ENCODE assay signal across 8 cellular contexts in genomic region chr1:70205076-70205436, GRCh38. TPM values are rescaled to one million over a fixed set of nuclear protein-coding genes. Genes with fewer than 3 reads are reported as not detected.
A peak's percentile ranks its signal among the peaks of the same experiment; 100 is the strongest.
DNase-seq lines count a peak whose midpoint lies in the region; ATAC-seq and TF ChIP-seq lines count a peak whose summit lies in the region.

No MANE protein-coding gene starts in this region.

- intact Hi-C loops in activated CD4-positive, alpha-beta T cell treated with anti-CD3 and anti-CD28 coated beads, Interleukin-2, amount 10 ng/mL, durations not matched to agents 24 days and 14 days (cut with micrococcal nuclease), result loop anchor here (1.0 kb wide), 5 partner anchors 9 to 876 kb away; partner anchors contain the start of genes ANKRD13C, CTH, SRSF11 and ZRANB2

- peak overlapping the region; percentile 95 for H3K4me3 Mint-ChIP-seq in activated CD4-positive, alpha-beta T cell treated with anti-CD3 and anti-CD28 coated beads, Interleukin-2, amount 10 ng/mL, durations not matched to agents 24 days and 14 days
- peak overlapping the region; percentile 96 to 99 (median 97) for H3K4me3 Mint-ChIP-seq in immature natural killer cell

- H3K27ac ChIP-seq in thoracic aorta, result peak overlapping the region; percentile 92 to 96

- no peaks in the 10 kb centered on the region for H3K9me3 Mint-ChIP-seq in activated CD4-positive, alpha-beta T cell treated with anti-CD3 and anti-CD28 coated beads, Interleukin-2, amount 10 ng/mL, durations not matched to agents 24 days and 14 days
- no peaks in the 10 kb centered on the region for H3K9me3 Mint-ChIP-seq in activated naive CD4-positive, alpha-beta T cell treated with anti-CD3 and anti-CD28 coated beads, Interleukin-2, amount 50 U/mL, for 72 hours
- H3K9me3 Mint-ChIP-seq in immature natural killer cell, result no peaks in the 10 kb centered on the region

- peak overlapping the region; percentile 99 for H3K27ac Mint-ChIP-seq in activated CD4-positive, alpha-beta T cell treated with anti-CD3 and anti-CD28 coated beads, Interleukin-2, amount 10 ng/mL, durations not matched to agents 24 days and 14 days
- H3K27ac Mint-ChIP-seq in activated naive CD4-positive, alpha-beta T cell treated with anti-CD3 and anti-CD28 coated beads, Interleukin-2, amount 50 U/mL, for 72 hours, result peak overlapping the region; percentile 97 to 100
- peak overlapping the region; percentile 97 to 100 (median 100) for H3K27ac Mint-ChIP-seq in immature natural killer cell

- H3K27me3 Mint-ChIP-seq in activated CD4-positive, alpha-beta T cell treated with anti-CD3 and anti-CD28 coated beads, Interleukin-2, amount 10 ng/mL, durations not matched to agents 24 days and 14 days, result no peaks in the 10 kb centered on the region
- peaks cover 3 to 13% (median 10%) of the 10 kb centered on the region in 3 donors for H3K27me3 Mint-ChIP-seq in immature natural killer cell (ENCODE audit: low read depth in 3 of 3)

- peak overlapping the region; percentile 79 for H3K4me3 ChIP-seq in thoracic aorta

- ATAC-seq in HG03095 (IDR thresholded peaks at IDR 0.05; ENCODE audit: unreplicated experiment) (peak; percentile 30), thoracic aorta (ENCODE audit: insufficient number of reproducible peaks, low FRiP score, low read depth) (no peak)
- peak; percentile 9 to 51 for ATAC-seq in activated naive CD4-positive, alpha-beta T cell treated with anti-CD3 and anti-CD28 coated beads, Interleukin-2, amount 50 U/mL, for 72 hours

- peaks cover 30 to 50% of the 10 kb centered on the region in 2 donors for H3K4me1 ChIP-seq in thoracic aorta (ENCODE audit: control insufficient read depth in 1 of 2, low read depth in 2 of 2)

- no peaks in the 10 kb centered on the region for H3K36me3 ChIP-seq in thoracic aorta

- no peaks in the 10 kb centered on the region for H3K9me3 ChIP-seq in thoracic aorta

- H3K4me1 Mint-ChIP-seq in activated CD4-positive, alpha-beta T cell treated with anti-CD3 and anti-CD28 coated beads, Interleukin-2, amount 10 ng/mL, durations not matched to agents 24 days and 14 days, result peaks cover 46% of the 10 kb centered on the region
- H3K4me1 Mint-ChIP-seq in immature natural killer cell, result peaks cover 66 to 90% of the 10 kb centered on the region in 2 donors

- DNase-seq in activated CD4-positive, alpha-beta T cell treated with anti-CD3 and anti-CD28 coated beads, Interleukin-2, amount 10 ng/mL, durations not matched to agents 24 days and 14 days, result no peak
- no peak for DNase-seq in activated CD4-positive, alpha-beta T cell treated with anti-CD3 and anti-CD28 coated beads for 48 hours
- DNase-seq in activated naive CD4-positive, alpha-beta T cell treated with anti-CD3 and anti-CD28 coated beads, Interleukin-2, amount 50 U/mL, for 72 hours (ENCODE audit: low spot score in 2 of 2), result no peak
- DNase-seq in immature natural killer cell, result no peak
- no peak for DNase-seq in thoracic aorta (ENCODE audit: low spot score)
- no peak for DNase-seq in SKM-1 (lab: John Stamatoyannopoulos, UW; ENCODE audit: unreplicated experiment)
- no peak for DNase-seq in NCI-H2227 (lab: John Stamatoyannopoulos, UW; ENCODE audit: unreplicated experiment)

- no peaks in the 10 kb centered on the region for H3K27me3 ChIP-seq in thoracic aorta (replicated peaks; ENCODE audit: insufficient read depth)

- H3K36me3 Mint-ChIP-seq in activated CD4-positive, alpha-beta T cell treated with anti-CD3 and anti-CD28 coated beads, Interleukin-2, amount 10 ng/mL, durations not matched to agents 24 days and 14 days (ENCODE audit: low read depth), result peaks cover 18% of the 10 kb centered on the region
- H3K36me3 Mint-ChIP-seq in activated naive CD4-positive, alpha-beta T cell treated with anti-CD3 and anti-CD28 coated beads, Interleukin-2, amount 50 U/mL, for 72 hours, result peaks cover 13 to 14% of the 10 kb centered on the region in 2 donors
- H3K36me3 Mint-ChIP-seq in immature natural killer cell, result peaks cover 0 to 4% (median 2%) of the 10 kb centered on the region in 3 donors

- TF ChIP-seq CTCF in thoracic aorta (IDR thresholded peaks at IDR 0.05), result no peak

RNA-seq across cellular contexts. Expression of gene LRRC40, which starts 0.3 kb away (rescaled TPM):
- 23.3 and 25.3 TPM in 2 replicates for total RNA-seq in activated CD4-positive, alpha-beta T cell treated with anti-CD3 and anti-CD28 coated beads, Interleukin-2, amount 10 ng/mL, durations not matched to agents 24 days and 14 days
- 10 to 100 TPM; 24.3 to 25.5 TPM for total RNA-seq in activated naive CD4-positive, alpha-beta T cell treated with anti-CD3 and anti-CD28 coated beads, Interleukin-2, amount 50 U/mL, for 72 hours
- polyA plus RNA-seq in immature natural killer cell, result 1 to 10 TPM; 5.4 to 8.7 (median 6.0) TPM
- total RNA-seq in thoracic aorta, result 10 to 100 TPM in 1 of 2 donors, 1 to 10 TPM in 1; 8.8 to 12.4 TPM

RNA-seq across cellular contexts. Expression of gene SRSF11, which starts 16.1 kb away (rescaled TPM):
- 187 and 195 TPM in 2 replicates for total RNA-seq in activated CD4-positive, alpha-beta T cell treated with anti-CD3 and anti-CD28 coated beads, Interleukin-2, amount 10 ng/mL, durations not matched to agents 24 days and 14 days
- total RNA-seq in activated naive CD4-positive, alpha-beta T cell treated with anti-CD3 and anti-CD28 coated beads, Interleukin-2, amount 50 U/mL, for 72 hours, result 100 to 1,000 TPM; 205 to 208 TPM
- polyA plus RNA-seq in immature natural killer cell, result 100 to 1,000 TPM in 1 of 3 donors, 10 to 100 TPM in 2; 67.8 to 100 (median 76.7) TPM
- total RNA-seq in thoracic aorta, result 100 to 1,000 TPM; 146 to 282 TPM
